34 cellular contexts compared by ENCODE assay signal in the genomic region with DNA sequence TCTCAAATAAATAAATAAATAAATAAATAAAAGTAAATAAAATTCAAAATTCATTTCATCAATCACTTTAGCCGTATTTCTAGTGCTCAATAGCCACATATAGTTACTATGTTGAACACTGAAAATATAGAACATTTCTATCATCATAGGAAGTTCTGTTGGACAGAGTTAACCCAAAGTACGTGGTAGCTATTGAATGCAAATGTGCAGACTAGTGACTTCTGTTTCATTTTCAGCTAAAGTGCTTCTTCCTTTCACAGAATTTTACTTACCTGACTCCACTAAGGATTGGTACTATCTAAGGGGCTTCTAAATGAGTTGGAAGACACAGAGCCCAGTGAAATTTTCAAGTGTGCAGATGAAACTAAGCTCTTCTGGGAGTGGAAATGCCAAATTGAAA.
"Had no signal": no experiment of that assay in that cellular context is flagged by ENCODE, and none has a peak within 500 bp of the region (broad histone marks: within the 10 kb centered on the region; RNA-seq: fewer than 3 reads in every experiment).

No MANE protein-coding gene starts in this region.

- H3K9me3 ChIP-seq: adrenal gland, ascending aorta, body of pancreas, breast epithelium had no signal

- H3K4me1 ChIP-seq: adrenal gland, ascending aorta, body of pancreas, breast epithelium had no signal

- DNase-seq: activated effector memory CD4-positive, alpha-beta T cell treated with anti-CD3 and anti-CD28 coated beads, Interleukin-2, amount 50 U/mL, for 16 hours; activated effector memory CD4-positive, alpha-beta T cell treated with Interleukin-2 at 50 U/mL for 16 hours; activated gamma-delta T cell; activated gamma-delta T cell treated with Interleukin-2 at 50 U/mL for 16 hours; activated naive CD4-positive, alpha-beta T cell; activated naive CD4-positive, alpha-beta T cell treated with anti-CD3 and anti-CD28 coated beads for 36 hours; activated naive CD4-positive, alpha-beta T cell treated with anti-CD3 and anti-CD28 coated beads, Interleukin-2, amount 10 ng/mL, durations not matched to agents 7 days and 5 days; activated naive CD4-positive, alpha-beta T cell treated with anti-CD3 and anti-CD28 coated beads, Interleukin-2, amount 50 U/mL, for 16 hours; activated naive CD4-positive, alpha-beta T cell treated with Interleukin-2 at 50 U/mL for 16 hours; activated naive CD8-positive, alpha-beta T cell treated with anti-CD3 and anti-CD28 coated beads for 36 hours; activated naive CD8-positive, alpha-beta T cell treated with anti-CD3 and anti-CD28 coated beads, Interleukin-2, amount 10 ng/mL, durations not matched to agents 7 days and 5 days; activated naive CD8-positive, alpha-beta T cell treated with anti-CD3 and anti-CD28 coated beads, Interleukin-2, amount 50 U/mL, for 24 hours; activated T-cell treated with anti-CD3 and anti-CD28 coated beads, Interleukin-2, amount 50 U/mL, for 1 hour; activated T-cell treated with anti-CD3 and anti-CD28 coated beads, Interleukin-2, amount 50 U/mL, for 24 hours; activated T-cell treated with anti-CD3 and anti-CD28 coated beads, Interleukin-2, amount 50 U/mL, for 4 hours; activated T-cell treated with anti-CD3 and anti-CD28 coated beads, Interleukin-2, amount 50 U/mL, for 48 hours; activated T-cell treated with anti-CD3 and anti-CD28 coated beads, Interleukin-2, amount 50 U/mL, for 72 hours; adrenal gland; amniotic stem cell; amygdala; anterior cingulate cortex; aorta; body of pancreas; brain microvascular endothelial cell; caudate nucleus; central memory CD4-positive, alpha-beta T cell; cerebellar nuclear complex had no signal

- H3K27ac ChIP-seq: adrenal gland, ascending aorta, body of pancreas, brain microvascular endothelial cell, breast epithelium, cardiac muscle cell had no signal

- FAIRE-seq: astrocyte, bronchial epithelial cell had no signal

- ATAC-seq: activated naive CD4-positive, alpha-beta T cell treated with anti-CD3 and anti-CD28 coated beads, Interleukin-2, amount 50 U/mL, for 72 hours; activated naive CD8-positive, alpha-beta T cell treated with anti-CD3 and anti-CD28 coated beads, Interleukin-2, amount 50 U/mL, for 24 hours; activated T-cell treated with anti-CD3 and anti-CD28 coated beads, Interleukin-2, amount 50 U/mL, for 4 hours; activated T-cell treated with anti-CD3 and anti-CD28 coated beads, Interleukin-2, amount 50 U/mL, for 72 hours; activated T-helper 17 cell treated with anti-CD3 and anti-CD28 coated beads, Interleukin-2, amount 50 U/mL, for 72 hours; body of pancreas had no signal

- H3K36me3 ChIP-seq: adrenal gland, ascending aorta, brain microvascular endothelial cell, breast epithelium, cardiac muscle cell had no signal

- H3K4me3 ChIP-seq: adrenal gland, ascending aorta, body of pancreas, breast epithelium, cardiac muscle cell had no signal

- H3K27me3 ChIP-seq: adrenal gland, ascending aorta, body of pancreas, brain microvascular endothelial cell, breast epithelium, cardiac muscle cell had no signal
